ENCODE assay signal across 8 cellular contexts in genomic region chr2:160918909-160919503, GRCh38.
DNase-seq lines count a peak whose midpoint lies in the region; ATAC-seq and TF ChIP-seq lines count a peak whose summit lies in the region.

No MANE protein-coding gene starts in this region.

- no TSS peak for BruUV-seq in IMR-90 (replicated peaks; lab: Mats Ljungman, UMichigan)

- POLR2A ChIA-PET in IMR-90 (lab: Charles Lee; ENCODE audit: unreplicated experiment) = no interaction called here

- peak overlapping the region; percentile 51 for H3K18ac ChIP-seq in IMR-90 (ENCODE audit: low read depth, low read length)

- CTCF ChIA-PET in IMR-90 (lab: Yijun Ruan, JAX) = no interaction called here

- 0 out of 2 replicates have a peak overlapping the region, but pooled peaks have one; percentile 17 for H3K23ac ChIP-seq in IMR-90 (ENCODE audit: low read depth, low read length)

- H2AFZ ChIP-seq in IMR-90 (replicated peaks; ENCODE audit: low read length, poor library complexity) = no peak overlapping the region

- H3K56ac ChIP-seq in IMR-90 (ENCODE audit: extremely low read depth, insufficient read depth, low read length) = no peak overlapping the region

- intact Hi-C loops in IMR-90 (cut with micrococcal nuclease) = no loop called here
- intact Hi-C loops in left lung (cut with DNase I) = no loop called here
- intact Hi-C loops in thyroid gland (cut with DNase I) = no loop called here

- no peaks in the 10 kb centered on the region for H3K36me3 ChIP-seq in IMR-90 (ENCODE audit: control insufficient read depth, insufficient read depth, low read length)
- no peaks in the 10 kb centered on the region for H3K36me3 ChIP-seq in left lung
- H3K36me3 ChIP-seq in thyroid gland = no peaks in the 10 kb centered on the region

- H3K79me1 ChIP-seq in IMR-90 (ENCODE audit: low read depth in 1 of 2, low read length in 2 of 2) = no peaks in the 10 kb centered on the region

- no peaks in the 10 kb centered on the region for H3K9me3 ChIP-seq in IMR-90 (ENCODE audit: control insufficient read depth, insufficient read depth, low read length)
- H3K9me3 ChIP-seq in left lung = no peaks in the 10 kb centered on the region
- no peaks in the 10 kb centered on the region for H3K9me3 ChIP-seq in thyroid gland

- no peak overlapping the region for H2BK5ac ChIP-seq in IMR-90 (ENCODE audit: low read depth, low read length, poor library complexity, severe bottlenecking)

- H4K8ac ChIP-seq in IMR-90 (ENCODE audit: low read depth in 2 of 2, low read length in 2 of 2) = peak overlapping the region in 1 of 2 experiments; percentile 38; a peak in 1 of 4 replicates

- no peak overlapping the region for H3K14ac ChIP-seq in IMR-90 (replicated peaks; ENCODE audit: low read depth, low read length)

- dilution Hi-C loops in IMR-90 (cut with HindIII; ENCODE audit: low sequenced_read_pairs, unreplicated experiment) = no loop called here

- H4K5ac ChIP-seq in IMR-90 (ENCODE audit: low read depth, low read length) = peak overlapping the region; percentile 19; the same call in 1 of the 2 replicates

- no peak overlapping the region; the same call in 1 of the 2 replicates for H2AK5ac ChIP-seq in IMR-90 (ENCODE audit: low read depth, low read length)

- H3K9me1 ChIP-seq in IMR-90 (ENCODE audit: insufficient read depth, low read length) = peaks cover 5% of the 10 kb centered on the region

- WGBS in IMR-90 (ENCODE audit: extremely low coverage in 2 of 2, insufficient read length in 1 of 2), 2 experiments = no CpG with 5 or more reads among the region's 4 CpGs
- 44 to 49% methylated on average over 4 of the region's 4 CpGs for WGBS in thyroid gland, 2 donors

- peak; percentile 55 for TF ChIP-seq CTCF in IMR-90 (conservative IDR thresholded peaks at IDR 0.05; ENCODE audit: low read depth, low read length)
- peak; percentile 81 for TF ChIP-seq CTCF in choroid plexus epithelial cell (conservative IDR thresholded peaks at IDR 0.05; ENCODE audit: low read depth, low read length)
- TF ChIP-seq CTCF in left lung (IDR thresholded peaks at IDR 0.05) = peak; percentile 56 to 58
- peak in 5 of 6 experiments; percentile 28 to 70 (median 54) for TF ChIP-seq CTCF in thyroid gland (IDR thresholded peaks at IDR 0.05)

- TF ChIP-seq POLR2A in IMR-90 (IDR thresholded peaks at IDR 0.05; ENCODE audit: low read depth, low read length) (no peak), thyroid gland (IDR thresholded peaks at IDR 0.05) (no peak)

- no peaks in the 10 kb centered on the region for H4K20me1 ChIP-seq in IMR-90 (ENCODE audit: insufficient read depth, low read length)

- H2BK120ac ChIP-seq in IMR-90 (ENCODE audit: low read depth, low read length) = peak overlapping the region; percentile 25; the same call in 1 of the 2 replicates

- no peak for ATAC-seq in IMR-90 (ENCODE audit: low read depth)
- ATAC-seq in left lung = peak; percentile 96
- ATAC-seq in GM21825 (IDR thresholded peaks at IDR 0.05; ENCODE audit: unreplicated experiment) = no peak
- ATAC-seq in GM21515 (IDR thresholded peaks at IDR 0.05; ENCODE audit: unreplicated experiment) = no peak

- in situ Hi-C loops in IMR-90 (cut with MboI; ENCODE audit: low sequenced_read_pairs) = no loop called here

- DNase-seq in GDM1 (lab: John Stamatoyannopoulos, UW) (peak; percentile 3), IMR-90 (peak; percentile 44), T-helper 2 cell (peak in 3 of 5 experiments; percentile 9 to 23 (median 9)), choroid plexus epithelial cell (ENCODE audit: low read depth) (peak; percentile 79), left lung (peak; percentile 65 to 85), thyroid gland (peak; percentile 57 to 71)

- no peak overlapping the region for H2AK9ac ChIP-seq in IMR-90 (replicated peaks; ENCODE audit: low read depth, low read length, poor library complexity)

- H2BK15ac ChIP-seq in IMR-90 (ENCODE audit: low read depth, low read length) = peak overlapping the region; percentile 45; the same call in 1 of the 3 replicates

- H3K4me3 ChIP-seq in IMR-90 (ENCODE audit: insufficient read depth, low read depth, low read length) (no peak overlapping the region), choroid plexus epithelial cell (ENCODE audit: low read depth, low read length) (no peak overlapping the region), left lung (no peak overlapping the region), thyroid gland (replicated peaks in 1 of 3) (no peak overlapping the region)

- H3K4me1 ChIP-seq in IMR-90 (ENCODE audit: control insufficient read depth, insufficient read depth, low read length) (peaks cover 16% of the 10 kb centered on the region), left lung (peaks cover 3 to 6% of the 10 kb centered on the region in 2 donors), thyroid gland (peaks cover 0 to 7% of the 10 kb centered on the region in 2 donors)

- peak overlapping the region; percentile 49; the same call in 1 of the 2 replicates for H2BK20ac ChIP-seq in IMR-90 (ENCODE audit: low read depth, low read length)

- H4K91ac ChIP-seq in IMR-90 (ENCODE audit: insufficient read depth, low read depth, low read length) = peak overlapping the region; percentile 53; the same call in 1 of the 2 replicates

- no peak overlapping the region for H3K4me2 ChIP-seq in IMR-90 (ENCODE audit: low read depth, low read length)

- H3K27ac ChIP-seq in IMR-90 (ENCODE audit: insufficient read depth, low read length) (peak overlapping the region; percentile 8; the same call in 1 of the 2 replicates), left lung (peak overlapping the region in 1 of 2 donors; percentile 27), thyroid gland (no peak overlapping the region)

- H3K27me3 ChIP-seq in IMR-90 (ENCODE audit: control insufficient read depth, insufficient read depth, low read length) (no peaks in the 10 kb centered on the region), left lung (no peaks in the 10 kb centered on the region), thyroid gland (no peaks in the 10 kb centered on the region)

- peak; percentile 65 for TF ChIP-seq RAD21 in IMR-90 (IDR thresholded peaks at IDR 0.05; ENCODE audit: low read length)

- H3K4ac ChIP-seq in IMR-90 (ENCODE audit: low read depth, low read length) = peak overlapping the region; percentile 11

- no peak overlapping the region for H3K9ac ChIP-seq in IMR-90 (ENCODE audit: low read depth, low read length)

TF ChIP-seq in IMR-90, 13 proteins besides CTCF, POLR2A, EP300 and RAD21:
- TF ChIP-seq RFX5 (IDR thresholded peaks at IDR 0.05; ENCODE audit: low read depth, low read length) (no peak), SMC3 (IDR thresholded peaks at IDR 0.05; ENCODE audit: low read depth, low read length) (peak; percentile 40)

Comparison
In these comparisons a context has a peak if more than half of its experiments do, and no peak if none do; other contexts are left out.
1. DNase-seq: peak in every context shown above with its lines; median percentile 79 in choroid plexus epithelial cell; 75 in left lung; 64 in thyroid gland; 44 in IMR-90; 9 in T-helper 2 cell; 3 in GDM1.